In the genomic region with DNA sequence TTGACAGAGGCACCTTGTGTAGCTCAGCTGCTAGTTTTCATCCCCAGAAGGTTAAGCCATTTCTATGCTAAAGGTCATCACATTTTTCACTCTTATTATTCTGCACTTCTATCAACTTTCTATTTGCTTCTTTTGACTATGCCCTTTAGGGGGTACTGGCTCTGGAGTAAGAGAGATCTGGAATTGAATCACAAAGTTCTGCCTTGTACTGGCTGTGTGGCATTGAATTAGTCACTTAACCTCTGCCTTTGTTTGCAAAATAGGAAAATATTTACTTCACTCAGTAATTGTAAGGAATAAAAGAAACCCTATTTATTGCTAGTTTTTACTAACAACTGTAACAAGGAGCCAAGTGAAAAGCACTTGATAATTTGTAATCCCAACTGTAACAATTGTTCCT, we compare ENCODE assay signal across 1 cellular context.
TF ChIP-seq lines count a peak whose summit lies in the region.

No MANE protein-coding gene starts in this region.

TF ChIP-seq in GM23338, 12 proteins besides CTCF, POLR2A, EP300 and RAD21 (continued from another document):
- TF ChIP-seq, protein P1, sequence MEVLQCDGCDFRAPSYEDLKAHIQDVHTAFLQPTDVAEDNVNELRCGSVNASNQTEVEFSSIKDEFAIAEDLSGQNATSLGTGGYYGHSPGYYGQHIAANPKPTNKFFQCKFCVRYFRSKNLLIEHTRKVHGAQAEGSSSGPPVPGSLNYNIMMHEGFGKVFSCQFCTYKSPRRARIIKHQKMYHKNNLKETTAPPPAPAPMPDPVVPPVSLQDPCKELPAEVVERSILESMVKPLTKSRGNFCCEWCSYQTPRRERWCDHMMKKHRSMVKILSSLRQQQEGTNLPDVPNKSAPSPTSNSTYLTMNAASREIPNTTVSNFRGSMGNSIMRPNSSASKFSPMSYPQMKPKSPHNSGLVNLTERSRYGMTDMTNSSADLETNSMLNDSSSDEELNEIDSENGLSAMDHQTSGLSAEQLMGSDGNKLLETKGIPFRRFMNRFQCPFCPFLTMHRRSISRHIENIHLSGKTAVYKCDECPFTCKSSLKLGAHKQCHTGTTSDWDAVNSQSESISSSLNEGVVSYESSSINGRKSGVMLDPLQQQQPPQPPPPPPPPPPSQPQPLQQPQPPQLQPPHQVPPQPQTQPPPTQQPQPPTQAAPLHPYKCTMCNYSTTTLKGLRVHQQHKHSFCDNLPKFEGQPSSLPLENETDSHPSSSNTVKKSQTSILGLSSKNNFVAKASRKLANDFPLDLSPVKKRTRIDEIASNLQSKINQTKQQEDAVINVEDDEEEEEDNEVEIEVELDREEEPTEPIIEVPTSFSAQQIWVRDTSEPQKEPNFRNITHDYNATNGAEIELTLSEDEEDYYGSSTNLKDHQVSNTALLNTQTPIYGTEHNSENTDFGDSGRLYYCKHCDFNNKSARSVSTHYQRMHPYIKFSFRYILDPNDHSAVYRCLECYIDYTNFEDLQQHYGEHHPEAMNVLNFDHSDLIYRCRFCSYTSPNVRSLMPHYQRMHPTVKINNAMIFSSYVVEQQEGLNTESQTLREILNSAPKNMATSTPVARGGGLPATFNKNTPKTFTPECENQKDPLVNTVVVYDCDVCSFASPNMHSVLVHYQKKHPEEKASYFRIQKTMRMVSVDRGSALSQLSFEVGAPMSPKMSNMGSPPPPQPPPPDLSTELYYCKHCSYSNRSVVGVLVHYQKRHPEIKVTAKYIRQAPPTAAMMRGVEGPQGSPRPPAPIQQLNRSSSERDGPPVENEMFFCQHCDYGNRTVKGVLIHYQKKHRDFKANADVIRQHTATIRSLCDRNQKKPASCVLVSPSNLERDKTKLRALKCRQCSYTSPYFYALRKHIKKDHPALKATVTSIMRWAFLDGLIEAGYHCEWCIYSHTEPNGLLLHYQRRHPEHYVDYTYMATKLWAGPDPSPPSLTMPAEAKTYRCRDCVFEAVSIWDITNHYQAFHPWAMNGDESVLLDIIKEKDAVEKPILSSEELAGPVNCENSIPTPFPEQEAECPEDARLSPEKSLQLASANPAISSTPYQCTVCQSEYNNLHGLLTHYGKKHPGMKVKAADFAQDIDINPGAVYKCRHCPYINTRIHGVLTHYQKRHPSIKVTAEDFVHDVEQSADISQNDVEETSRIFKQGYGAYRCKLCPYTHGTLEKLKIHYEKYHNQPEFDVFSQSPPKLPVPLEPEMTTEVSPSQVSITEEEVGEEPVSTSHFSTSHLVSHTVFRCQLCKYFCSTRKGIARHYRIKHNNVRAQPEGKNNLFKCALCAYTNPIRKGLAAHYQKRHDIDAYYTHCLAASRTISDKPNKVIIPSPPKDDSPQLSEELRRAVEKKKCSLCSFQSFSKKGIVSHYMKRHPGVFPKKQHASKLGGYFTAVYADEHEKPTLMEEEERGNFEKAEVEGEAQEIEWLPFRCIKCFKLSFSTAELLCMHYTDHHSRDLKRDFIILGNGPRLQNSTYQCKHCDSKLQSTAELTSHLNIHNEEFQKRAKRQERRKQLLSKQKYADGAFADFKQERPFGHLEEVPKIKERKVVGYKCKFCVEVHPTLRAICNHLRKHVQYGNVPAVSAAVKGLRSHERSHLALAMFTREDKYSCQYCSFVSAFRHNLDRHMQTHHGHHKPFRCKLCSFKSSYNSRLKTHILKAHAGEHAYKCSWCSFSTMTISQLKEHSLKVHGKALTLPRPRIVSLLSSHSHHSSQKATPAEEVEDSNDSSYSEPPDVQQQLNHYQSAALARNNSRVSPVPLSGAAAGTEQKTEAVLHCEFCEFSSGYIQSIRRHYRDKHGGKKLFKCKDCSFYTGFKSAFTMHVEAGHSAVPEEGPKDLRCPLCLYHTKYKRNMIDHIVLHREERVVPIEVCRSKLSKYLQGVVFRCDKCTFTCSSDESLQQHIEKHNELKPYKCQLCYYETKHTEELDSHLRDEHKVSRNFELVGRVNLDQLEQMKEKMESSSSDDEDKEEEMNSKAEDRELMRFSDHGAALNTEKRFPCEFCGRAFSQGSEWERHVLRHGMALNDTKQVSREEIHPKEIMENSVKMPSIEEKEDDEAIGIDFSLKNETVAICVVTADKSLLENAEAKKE (CRISPR knock-in tag; IDR thresholded peaks at IDR 0.05) = no peak
- TF ChIP-seq POLR2AphosphoS5 (IDR thresholded peaks at IDR 0.05; ENCODE audit: low read depth) (no peak), ZNF114 (CRISPR knock-in tag; IDR thresholded peaks at IDR 0.05) (no peak), NANOG (IDR thresholded peaks at IDR 0.05; ENCODE audit: borderline replicate concordance) (no peak), CREB1 (CRISPR knock-in tag; IDR thresholded peaks at IDR 0.05; ENCODE audit: low read depth) (no peak), EZH2 (IDR thresholded peaks at IDR 0.05; ENCODE audit: low read depth, unreplicated experiment) (no peak), ZNF331 (CRISPR knock-in tag; IDR thresholded peaks at IDR 0.05; ENCODE audit: low read depth) (no peak), JUNB (IDR thresholded peaks at IDR 0.05; ENCODE audit: unreplicated experiment) (no peak), EZH2phosphoT487 (IDR thresholded peaks at IDR 0.05; ENCODE audit: unreplicated experiment) (no peak), STAT1 (IDR thresholded peaks at IDR 0.05; ENCODE audit: unreplicated experiment) (no peak), REST (IDR thresholded peaks at IDR 0.05; ENCODE audit: unreplicated experiment) (no peak)
